ENCODE assay signal across 8 cellular contexts in genomic region chrX:36867143-36867542, GRCh38.
DNase-seq lines count a peak whose midpoint lies in the region; ATAC-seq and TF ChIP-seq lines count a peak whose summit lies in the region.

No MANE protein-coding gene starts in this region.

- H4K8ac ChIP-seq in mesendoderm (ENCODE audit: low read depth, low read length), result no peak overlapping the region

- H3K27ac ChIP-seq in body of pancreas, result no peak overlapping the region
- H3K27ac ChIP-seq in mesendoderm (ENCODE audit: low read depth, low read length), result no peak overlapping the region

- H3K9ac ChIP-seq in mesendoderm (ENCODE audit: low read length), result no peak overlapping the region

- no peaks in the 10 kb centered on the region for H3K9me3 ChIP-seq in body of pancreas

- H3K4me1 ChIP-seq in body of pancreas, result no peaks in the 10 kb centered on the region
- no peaks in the 10 kb centered on the region for H3K4me1 ChIP-seq in mesendoderm (ENCODE audit: control insufficient read depth, low read depth, low read length)

- H4K5ac ChIP-seq in mesendoderm (ENCODE audit: low read length), result no peak overlapping the region

- 5% methylated on average over 3 of the region's 3 CpGs for WGBS in body of pancreas, 2 donors
- no CpG with 5 or more reads among the region's 3 CpGs for WGBS in mesendoderm (ENCODE audit: extremely low coverage, insufficient coverage, low lambda C conversion rate)

- H3K4me3 ChIP-seq in body of pancreas (no peak overlapping the region), mesendoderm (ENCODE audit: low read length) (no peak overlapping the region)

- H2BK15ac ChIP-seq in mesendoderm (replicated peaks; ENCODE audit: low read depth), result no peak overlapping the region

- no peaks in the 10 kb centered on the region for H3K79me1 ChIP-seq in mesendoderm (ENCODE audit: low read length)

- ATAC-seq in GM18502 (IDR thresholded peaks at IDR 0.05; ENCODE audit: poor library complexity, unreplicated experiment) (peak; percentile 68), body of pancreas (peak; percentile 47)

- no peak overlapping the region for H3K18ac ChIP-seq in mesendoderm (ENCODE audit: low read length)

- no peaks in the 10 kb centered on the region for H3K79me2 ChIP-seq in mesendoderm (ENCODE audit: control insufficient read depth, insufficient read depth, low read length)

- H2AK5ac ChIP-seq in mesendoderm (ENCODE audit: low read length), result no peak overlapping the region

- H3K23ac ChIP-seq in mesendoderm (ENCODE audit: low read length), result no peak overlapping the region

- DNase-seq in AG20443 (ENCODE audit: low spot score) (peak; percentile 8), NAMALWA (ENCODE audit: low spot score) (peak; percentile 35), body of pancreas (no peak), mesendoderm (peak; percentile 21), HuH-7.5 (ENCODE audit: low spot score) (no peak), NCI-H128 (lab: John Stamatoyannopoulos, UW; ENCODE audit: unreplicated experiment) (no peak)
- no peak for DNase-seq in activated CD4-positive, alpha-beta T cell treated with anti-CD3 and anti-CD28 coated beads for 1 hour

- no peak overlapping the region for H2BK5ac ChIP-seq in mesendoderm (ENCODE audit: low read length)

- peak; percentile 24 to 65 (median 42) for TF ChIP-seq CTCF in body of pancreas (IDR thresholded peaks at IDR 0.05)

- no peak overlapping the region for H3K56ac ChIP-seq in mesendoderm (ENCODE audit: low read length)

- no peak overlapping the region for H2BK120ac ChIP-seq in mesendoderm (ENCODE audit: low read depth, low read length)

- intact Hi-C loops in body of pancreas (cut with DNase I), result no loop called here

- H3K36me3 ChIP-seq in body of pancreas (replicated peaks in 1 of 2; ENCODE audit: insufficient read depth in 1 of 2, low read depth in 2 of 2) (no peaks in the 10 kb centered on the region), mesendoderm (ENCODE audit: control insufficient read depth, insufficient read depth, low read length) (no peaks in the 10 kb centered on the region)

- H3K4me2 ChIP-seq in mesendoderm (ENCODE audit: low read length), result no peak overlapping the region

- H3K4ac ChIP-seq in mesendoderm (ENCODE audit: low read depth, low read length), result no peak overlapping the region

- TF ChIP-seq POLR2A in body of pancreas (IDR thresholded peaks at IDR 0.05), result no peak

- H3K27me3 ChIP-seq in body of pancreas (no peaks in the 10 kb centered on the region), mesendoderm (ENCODE audit: insufficient read depth, low read length, poor library complexity) (no peaks in the 10 kb centered on the region)

Comparison
In these comparisons a context has a peak if more than half of its experiments do, and no peak if none do; other contexts are left out.
1. DNase-seq: peak in AG20443 (single experiment), NAMALWA (single experiment) and mesendoderm (single experiment); none in body of pancreas (0 of 4), activated CD4-positive, alpha-beta T cell treated with anti-CD3 and anti-CD28 coated beads for 1 hour (single experiment), HuH-7.5 (single experiment) and NCI-H128 (single experiment).